In genomic region chr4:84403656-84404055, GRCh38 we compare ENCODE assay signal across 26 cellular contexts.
DNase-seq lines count a peak whose midpoint lies in the region; TF ChIP-seq lines count a peak whose summit lies in the region.
"Had no signal": no experiment of that assay in that cellular context is flagged by ENCODE, and none has a peak within 500 bp of the region (broad histone marks: within the 10 kb centered on the region; RNA-seq: fewer than 3 reads in every experiment).

No MANE protein-coding gene starts in this region.

- no peak for TF ChIP-seq EP300 in stomach (IDR thresholded peaks at IDR 0.05)

- H3K27ac Mint-ChIP-seq in activated CD4-positive, alpha-beta memory T cell treated with anti-CD3 and anti-CD28 coated beads for 36 hours: no peak overlapping the region
- H3K27ac Mint-ChIP-seq: activated CD8-positive, alpha-beta T cell treated with anti-CD3 and anti-CD28 coated beads for 36 hours; activated naive CD4-positive, alpha-beta T cell treated with anti-CD3 and anti-CD28 coated beads, Interleukin-2, amount 50 U/mL, for 24 hours; dendritic cell treated with granulocyte-macrophage colony-stimulating factor and Interleukin-4, amounts not matched to agents 40 ng/mL and 50 ng/mL, for 4 days; nephron had no signal

- TF ChIP-seq CTCF in stomach (IDR thresholded peaks at IDR 0.05): no peak

- DNase-seq in KBM-7 (peak; percentile 8), amniotic epithelial cell (ENCODE audit: low read depth) (peak; percentile 7), kidney tubule cell (ENCODE audit: low spot score) (peak; percentile 35), D341Med (ENCODE audit: low spot score) (no peak), germinal center (ENCODE audit: low spot score) (no peak), stomach (no peak)
- no peak for DNase-seq in activated CD4-positive, alpha-beta memory T cell treated with anti-CD3 and anti-CD28 coated beads for 36 hours
- DNase-seq: ACHN; activated CD4-positive, CD25-positive, alpha-beta regulatory T cell; activated CD8-positive, alpha-beta T cell treated with anti-CD3 and anti-CD28 coated beads for 36 hours; activated T-cell treated with anti-CD3 and anti-CD28 coated beads, Interleukin-2, amount 50 U/mL, for 48 hours; brain microvascular endothelial cell; DMS153; foreskin melanocyte; Karpas-422; midbrain; NCI-H1436 treated with DMSO at 0.1 percent for 48 hours; NCI-H2171 treated with DMSO at 0.1 percent for 48 hours; NCI-H526 treated with DMSO at 0.1 percent for 48 hours; SIG-M5; stimulated activated CD4-positive, alpha-beta T cell treated with anti-CD3 and anti-CD28 coated beads, Interleukin-4, amount 100 ng/mL, for 24 hours had no signal

- POLR2A ChIA-PET in activated CD4-positive, alpha-beta memory T cell treated with anti-CD3 and anti-CD28 coated beads for 36 hours (lab: Charles Lee): no interaction called here

- no peak overlapping the region for H3K4me3 ChIP-seq in BLaER1 treated with 17β-estradiol and CSF1 and Interleukin-3, amounts not matched to agents 10 nM and 100 nM
- no peak overlapping the region for H3K4me3 ChIP-seq in stomach
- H3K4me3 ChIP-seq: skin epidermis had no signal

- in situ Hi-C loops in KBM-7 (cut with MboI; ENCODE audit: low pct_unique_long_range_greater_than_20kb, low sequenced_read_pairs): no loop called here

- H3K4me2 ChIP-seq in BLaER1 treated with 17β-estradiol and CSF1 and Interleukin-3, amounts not matched to agents 10 nM and 100 nM: peak overlapping the region in 7 of 11 experiments; percentile 2 to 58 (median 45); a peak in 10 of 22 replicates

- H3K4me1 ChIP-seq in BLaER1 treated with 17β-estradiol and CSF1 and Interleukin-3, amounts not matched to agents 10 nM and 100 nM: peaks cover 0 to 18% (median 12%) of the 10 kb centered on the region in 10 experiments; a peak in 10 of 20 replicates
- no peaks in the 10 kb centered on the region for H3K4me1 ChIP-seq in stomach

- no peaks in the 10 kb centered on the region for H3K9me3 Mint-ChIP-seq in activated CD4-positive, alpha-beta memory T cell treated with anti-CD3 and anti-CD28 coated beads for 36 hours
- H3K9me3 Mint-ChIP-seq: activated CD8-positive, alpha-beta T cell treated with anti-CD3 and anti-CD28 coated beads for 36 hours; nephron had no signal

- no peaks in the 10 kb centered on the region for H4K20me1 ChIP-seq in BLaER1 treated with 17β-estradiol and CSF1 and Interleukin-3, amounts not matched to agents 10 nM and 100 nM

- peak overlapping the region in 2 of 11 experiments; percentile 12 to 28; a peak in 1 of 22 replicates for H3K27ac ChIP-seq in BLaER1 treated with 17β-estradiol and CSF1 and Interleukin-3, amounts not matched to agents 10 nM and 100 nM
- no peak overlapping the region for H3K27ac ChIP-seq in stomach
- H3K27ac ChIP-seq: brain microvascular endothelial cell, skin epidermis had no signal

- H3K36me3 Mint-ChIP-seq in activated CD4-positive, alpha-beta memory T cell treated with anti-CD3 and anti-CD28 coated beads for 36 hours: no peaks in the 10 kb centered on the region
- H3K36me3 Mint-ChIP-seq: activated naive CD4-positive, alpha-beta T cell treated with anti-CD3 and anti-CD28 coated beads, Interleukin-2, amount 50 U/mL, for 24 hours had no signal

- WGBS in stomach, 5 donors: 72 to 83% (median 78%) methylated on average over 4 of the region's 4 CpGs

- no peak for TF ChIP-seq POLR2A in stomach (IDR thresholded peaks at IDR 0.05)

- H3K4me3 Mint-ChIP-seq in activated CD4-positive, alpha-beta memory T cell treated with anti-CD3 and anti-CD28 coated beads for 36 hours: no peak overlapping the region
- H3K4me3 Mint-ChIP-seq: activated CD8-positive, alpha-beta T cell treated with anti-CD3 and anti-CD28 coated beads for 36 hours; activated naive CD4-positive, alpha-beta T cell treated with anti-CD3 and anti-CD28 coated beads, Interleukin-2, amount 50 U/mL, for 24 hours; dendritic cell treated with granulocyte-macrophage colony-stimulating factor and Interleukin-4, amounts not matched to agents 40 ng/mL and 50 ng/mL, for 4 days; nephron had no signal

- no peaks in the 10 kb centered on the region for H3K36me3 ChIP-seq in BLaER1 treated with 17β-estradiol and CSF1 and Interleukin-3, amounts not matched to agents 10 nM and 100 nM
- no peaks in the 10 kb centered on the region for H3K36me3 ChIP-seq in stomach
- H3K36me3 ChIP-seq: brain microvascular endothelial cell had no signal

- no peaks in the 10 kb centered on the region for H3K27me3 ChIP-seq in BLaER1 treated with 17β-estradiol and CSF1 and Interleukin-3, amounts not matched to agents 10 nM and 100 nM
- H3K27me3 ChIP-seq in stomach: no peaks in the 10 kb centered on the region
- H3K27me3 ChIP-seq: brain microvascular endothelial cell had no signal

- CTCF ChIA-PET in activated CD4-positive, alpha-beta memory T cell treated with anti-CD3 and anti-CD28 coated beads for 36 hours (lab: Charles Lee): no interaction called here

- H3K27me3 Mint-ChIP-seq in activated CD4-positive, alpha-beta memory T cell treated with anti-CD3 and anti-CD28 coated beads for 36 hours: peaks cover 1% of the 10 kb centered on the region
- H3K27me3 Mint-ChIP-seq: dendritic cell treated with granulocyte-macrophage colony-stimulating factor and Interleukin-4, amounts not matched to agents 40 ng/mL and 50 ng/mL, for 4 days had no signal

- no peaks in the 10 kb centered on the region for H3K9me3 ChIP-seq in BLaER1 treated with 17β-estradiol and CSF1 and Interleukin-3, amounts not matched to agents 10 nM and 100 nM (replicated peaks in 1 of 11)
- no peaks in the 10 kb centered on the region for H3K9me3 ChIP-seq in stomach

- H3K9ac ChIP-seq in BLaER1 treated with 17β-estradiol and CSF1 and Interleukin-3, amounts not matched to agents 10 nM and 100 nM: no peak overlapping the region

- intact Hi-C loops in activated CD4-positive, alpha-beta memory T cell treated with anti-CD3 and anti-CD28 coated beads for 36 hours (cut with micrococcal nuclease): no loop called here
- intact Hi-C loops in stomach (cut with DNase I; ENCODE audit: low total_unique reads): no loop called here

- no peaks in the 10 kb centered on the region for H3K4me1 Mint-ChIP-seq in activated CD4-positive, alpha-beta memory T cell treated with anti-CD3 and anti-CD28 coated beads for 36 hours (ENCODE audit: low read depth)
- H3K4me1 Mint-ChIP-seq: activated naive CD4-positive, alpha-beta T cell treated with anti-CD3 and anti-CD28 coated beads, Interleukin-2, amount 50 U/mL, for 24 hours had no signal

Comparison
In these comparisons a context has a peak if more than half of its experiments do, and no peak if none do; other contexts are left out.
1. DNase-seq: peak in KBM-7 (single experiment), amniotic epithelial cell (single experiment) and kidney tubule cell (single experiment); none in D341Med (single experiment), germinal center (single experiment), activated CD4-positive, alpha-beta memory T cell treated with anti-CD3 and anti-CD28 coated beads for 36 hours (single experiment) and stomach (single experiment).